ENCODE assay signal across 1 cellular context in genomic region chr12:64387201-64387816, GRCh38.
A peak's percentile ranks its signal among the peaks of the same experiment; 100 is the strongest.
TF ChIP-seq lines count a peak whose summit lies in the region.

No MANE protein-coding gene starts in this region.

TF ChIP-seq in K562, 482 proteins besides CTCF, POLR2A, EP300 and RAD21:
- TF ChIP-seq CEBPB (tag; IDR thresholded peaks at IDR 0.05) (0 out of 2 replicates have a peak, but pooled peaks have one; percentile 31), NFIX (CRISPR knock-in tag; IDR thresholded peaks at IDR 0.05; ENCODE audit: low read depth) (peak; percentile 58; the same call in 1 of the 2 replicates), ZNF24 (IDR thresholded peaks at IDR 0.05) (no peak), NFIC (IDR thresholded peaks at IDR 0.05) (peak; percentile 96), ZNF668 (CRISPR knock-in tag; IDR thresholded peaks at IDR 0.05) (no peak), MCM7 (IDR thresholded peaks at IDR 0.05) (no peak)
TF ChIP-seq in K562: peak in this region for 3.
